ENCODE assay signal across 19 cellular contexts in genomic region chr22:37201066-37201820, GRCh38. TPM values are rescaled to one million over a fixed set of nuclear protein-coding genes. Genes with fewer than 3 reads are reported as not detected.
DNase-seq lines count a peak whose midpoint lies in the region; ATAC-seq and TF ChIP-seq lines count a peak whose summit lies in the region.
"Had no signal": no experiment of that assay in that cellular context is flagged by ENCODE, and none has a peak within 500 bp of the region (broad histone marks: within the 10 kb centered on the region; RNA-seq: fewer than 3 reads in every experiment).

No MANE protein-coding gene starts in this region.

- no peaks in the 10 kb centered on the region for H3K36me3 Mint-ChIP-seq in CD8-positive, alpha-beta T cell
- peaks cover 3% of the 10 kb centered on the region for H3K36me3 Mint-ChIP-seq in activated naive CD8-positive, alpha-beta T cell treated with anti-CD3 and anti-CD28 coated beads for 36 hours
- peaks cover 0 to 3% (median 0%) of the 10 kb centered on the region in 5 donors for H3K36me3 Mint-ChIP-seq in naive thymus-derived CD4-positive, alpha-beta T cell

- H3K9me3 ChIP-seq in BLaER1 = no peaks in the 10 kb centered on the region
- no peaks in the 10 kb centered on the region for H3K9me3 ChIP-seq in CD8-positive, alpha-beta T cell (ENCODE audit: low read length)
- H3K9me3 ChIP-seq in naive thymus-derived CD4-positive, alpha-beta T cell (ENCODE audit: control insufficient read depth in 2 of 3, low read length in 3 of 3) = no peaks in the 10 kb centered on the region
- H3K9me3 ChIP-seq: thoracic aorta had no signal

- H3K4me3 Mint-ChIP-seq in CD8-positive, alpha-beta T cell = no peak overlapping the region
- no peak overlapping the region for H3K4me3 Mint-ChIP-seq in activated naive CD8-positive, alpha-beta T cell treated with anti-CD3 and anti-CD28 coated beads for 36 hours
- peak overlapping the region in 2 of 10 donors; percentile 38 to 58 for H3K4me3 Mint-ChIP-seq in naive thymus-derived CD4-positive, alpha-beta T cell

- H3K36me3 ChIP-seq in BLaER1 = no peaks in the 10 kb centered on the region
- no peaks in the 10 kb centered on the region for H3K36me3 ChIP-seq in CD8-positive, alpha-beta T cell (ENCODE audit: insufficient read depth, low read length)
- H3K36me3 ChIP-seq in naive thymus-derived CD4-positive, alpha-beta T cell (ENCODE audit: control insufficient read depth in 2 of 3, insufficient read depth in 3 of 3, low read length in 3 of 3) = peaks cover 0 to 2% (median 0%) of the 10 kb centered on the region in 3 experiments
- H3K36me3 ChIP-seq: thoracic aorta had no signal

- peak overlapping the region; percentile 3; the same call in 1 of the 2 replicates for H3K27ac ChIP-seq in BLaER1
- H3K27ac ChIP-seq in CD8-positive, alpha-beta T cell (ENCODE audit: low read depth, low read length) = no peak overlapping the region
- no peak overlapping the region for H3K27ac ChIP-seq in naive thymus-derived CD4-positive, alpha-beta T cell (ENCODE audit: low read depth, low read length)
- H3K27ac ChIP-seq: thoracic aorta had no signal

- H4K20me1 ChIP-seq in BLaER1 = no peaks in the 10 kb centered on the region

- H3K27me3 ChIP-seq in BLaER1 = no peaks in the 10 kb centered on the region
- H3K27me3 ChIP-seq in CD8-positive, alpha-beta T cell (ENCODE audit: insufficient read depth, low read length) = no peaks in the 10 kb centered on the region
- H3K27me3 ChIP-seq in naive thymus-derived CD4-positive, alpha-beta T cell (ENCODE audit: control insufficient read depth in 2 of 2, insufficient read depth in 2 of 2, low read length in 2 of 2) = no peaks in the 10 kb centered on the region

- intact Hi-C loops in CD8-positive, alpha-beta T cell (cut with DNase I, micrococcal nuclease) = no loop called here
- intact Hi-C loops in naive thymus-derived CD4-positive, alpha-beta T cell (cut with micrococcal nuclease) = no loop called here

- H3K27me3 Mint-ChIP-seq in CD8-positive, alpha-beta T cell (ENCODE audit: low read depth) = no peaks in the 10 kb centered on the region
- no peaks in the 10 kb centered on the region for H3K27me3 Mint-ChIP-seq in activated naive CD8-positive, alpha-beta T cell treated with anti-CD3 and anti-CD28 coated beads for 36 hours
- H3K27me3 Mint-ChIP-seq in naive thymus-derived CD4-positive, alpha-beta T cell = no peaks in the 10 kb centered on the region

- TF ChIP-seq CTCF in CD8-positive, alpha-beta T cell (IDR thresholded peaks at IDR 0.05) = no peak

- CTCF ChIA-PET in CD8-positive, alpha-beta T cell (lab: Charles Lee) = interaction anchor here (0.6 to 6.6 kb wide), 13 partner anchors 16 to 423 kb away, joined by 3 to 89 read pairs (median 13); partner anchors contain the start of genes MPST, RAC2 and TST
- CTCF ChIA-PET in naive thymus-derived CD4-positive, alpha-beta T cell (lab: Charles Lee) = interaction anchor here (0.7 to 3.8 kb wide), 6 partner anchors 17 to 121 kb away, joined by 3 to 39 read pairs (median 5); no protein-coding TSS in a partner anchor

- peaks cover 66% of the 10 kb centered on the region for H3K4me1 Mint-ChIP-seq in CD8-positive, alpha-beta T cell (ENCODE audit: low read depth)
- peaks cover 41% of the 10 kb centered on the region for H3K4me1 Mint-ChIP-seq in activated naive CD8-positive, alpha-beta T cell treated with anti-CD3 and anti-CD28 coated beads for 36 hours
- peaks cover 18 to 63% (median 37%) of the 10 kb centered on the region in 7 donors for H3K4me1 Mint-ChIP-seq in naive thymus-derived CD4-positive, alpha-beta T cell

- H3K4me1 ChIP-seq in BLaER1 = peaks cover 55% of the 10 kb centered on the region
- H3K4me1 ChIP-seq in CD8-positive, alpha-beta T cell (ENCODE audit: insufficient read depth, low read length) = peaks cover 73% of the 10 kb centered on the region
- H3K4me1 ChIP-seq in naive thymus-derived CD4-positive, alpha-beta T cell (ENCODE audit: control insufficient read depth in 2 of 2, insufficient read depth in 2 of 2, low read length in 2 of 2) = peaks cover 20 to 29% of the 10 kb centered on the region in 2 donors

- no peaks in the 10 kb centered on the region for H3K9me3 Mint-ChIP-seq in CD8-positive, alpha-beta T cell
- H3K9me3 Mint-ChIP-seq in activated naive CD8-positive, alpha-beta T cell treated with anti-CD3 and anti-CD28 coated beads for 36 hours = no peaks in the 10 kb centered on the region
- no peaks in the 10 kb centered on the region for H3K9me3 Mint-ChIP-seq in naive thymus-derived CD4-positive, alpha-beta T cell

- H3K9ac ChIP-seq in BLaER1 = no peak overlapping the region

- H3K4me3 ChIP-seq in BLaER1 = no peak overlapping the region
- no peak overlapping the region for H3K4me3 ChIP-seq in CD8-positive, alpha-beta T cell (ENCODE audit: low read depth, low read length)
- H3K4me3 ChIP-seq in naive thymus-derived CD4-positive, alpha-beta T cell (ENCODE audit: low read length) = no peak overlapping the region
- H3K4me3 ChIP-seq: thoracic aorta had no signal

- DNase-seq in CD8-positive, alpha-beta T cell = peak in 1 of 7 experiments; percentile 5
- DNase-seq in activated naive CD8-positive, alpha-beta T cell treated with anti-CD3 and anti-CD28 coated beads for 36 hours = no peak
- DNase-seq in naive thymus-derived CD4-positive, alpha-beta T cell = no peak
- no peak for DNase-seq in cerebellum (ENCODE audit: low spot score)
- DNase-seq in activated gamma-delta T cell treated with Interleukin-2 at 50 U/mL for 16 hours = no peak
- DNase-seq: activated CD4-positive, alpha-beta T cell treated with anti-CD3 and anti-CD28 coated beads for 48 hours; DMS 273 treated with DMSO at 0.1 percent for 48 hours; GDM1; KG1; NCI-H1105; PC-3; stimulated activated CD4-positive, alpha-beta T cell treated with anti-CD3 and anti-CD28 coated beads, Interleukin-4, amount 100 ng/mL, for 24 hours; T1000 had no signal

- H3K27ac Mint-ChIP-seq in CD8-positive, alpha-beta T cell = peak overlapping the region; percentile 55
- peak overlapping the region; percentile 34 for H3K27ac Mint-ChIP-seq in activated naive CD8-positive, alpha-beta T cell treated with anti-CD3 and anti-CD28 coated beads for 36 hours
- H3K27ac Mint-ChIP-seq in naive thymus-derived CD4-positive, alpha-beta T cell = peak overlapping the region in 7 of 9 donors; percentile 28 to 76 (median 62)

- ATAC-seq in CD8-positive, alpha-beta T cell = no peak
- no peak for ATAC-seq in naive thymus-derived CD4-positive, alpha-beta T cell
- no peak for ATAC-seq in GM21528 (IDR thresholded peaks at IDR 0.05; ENCODE audit: low FRiP score, unreplicated experiment)
- ATAC-seq: PC-3 had no signal

- POLR2A ChIA-PET in CD8-positive, alpha-beta T cell (lab: Charles Lee) = interaction anchor here (1.1 to 5.1 kb wide), 6 partner anchors 9 to 43 kb away, joined by 3 to 44 read pairs (median 18); partner anchors contain the start of gene RAC2
- POLR2A ChIA-PET in naive thymus-derived CD4-positive, alpha-beta T cell (lab: Charles Lee) = interaction anchor here (0.7 to 14.7 kb wide), 6 partner anchors 8 to 426 kb away, joined by 3 to 256 read pairs (median 53); partner anchors contain the start of genes CYTH4 and RAC2

- peak overlapping the region; percentile 78 for H3K4me2 ChIP-seq in BLaER1

RNA-seq across cellular contexts. Expression of gene SSTR3, which starts 11.0 kb away (rescaled TPM):
- 1 to 10 TPM; 2.6 to 3.1 TPM for total RNA-seq in CD8-positive, alpha-beta T cell
- total RNA-seq in activated naive CD8-positive, alpha-beta T cell treated with anti-CD3 and anti-CD28 coated beads for 36 hours = 1 to 10 TPM; 7.1 to 7.4 TPM
- 10 to 100 TPM in 2 of 5 experiments, 1 to 10 TPM in 3; 3.9 to 30.4 (median 6.4) TPM for total RNA-seq in naive thymus-derived CD4-positive, alpha-beta T cell
- polyA plus RNA-seq in naive thymus-derived CD4-positive, alpha-beta T cell = 1 to 10 TPM; 5.8 to 9.5 TPM
- total RNA-seq in cerebellum = 0.27 TPM
- total RNA-seq: endothelial cell of umbilical vein, fibroblast of villous mesenchyme, osteocyte, thoracic aorta had no signal
- polyA plus RNA-seq: endothelial cell of umbilical vein had no signal

RNA-seq across cellular contexts. Expression of gene C1QTNF6, which starts 13.2 kb away (rescaled TPM):
- 10 to 100 TPM; 12.0 to 12.9 TPM for total RNA-seq in CD8-positive, alpha-beta T cell
- total RNA-seq in activated naive CD8-positive, alpha-beta T cell treated with anti-CD3 and anti-CD28 coated beads for 36 hours = 1 to 10 TPM; 2.7 to 3.2 TPM
- 10 to 100 TPM; 12.4 to 27.6 (median 20.2) TPM for total RNA-seq in naive thymus-derived CD4-positive, alpha-beta T cell
- 1 to 10 TPM; 1.1 to 2.4 TPM for polyA plus RNA-seq in naive thymus-derived CD4-positive, alpha-beta T cell
- total RNA-seq in cerebellum = 4.4 TPM

RNA-seq across cellular contexts. Expression of gene RAC2, which starts 42.8 kb away (rescaled TPM):
- total RNA-seq in CD8-positive, alpha-beta T cell = 100 to 1,000 TPM; 152 to 159 TPM
- total RNA-seq in activated naive CD8-positive, alpha-beta T cell treated with anti-CD3 and anti-CD28 coated beads for 36 hours = 100 to 1,000 TPM; 518 to 528 TPM
- total RNA-seq in naive thymus-derived CD4-positive, alpha-beta T cell = 100 to 1,000 TPM; 263 to 886 (median 301) TPM
- polyA plus RNA-seq in naive thymus-derived CD4-positive, alpha-beta T cell = 100 to 1,000 TPM; 838 to 852 TPM
- 0.64 TPM for total RNA-seq in cerebellum
- total RNA-seq: osteocyte had no signal

RNA-seq across cellular contexts. Expression of gene IL2RB, which starts 51.5 kb away (rescaled TPM):
- 100 to 1,000 TPM; 121 to 129 TPM for total RNA-seq in CD8-positive, alpha-beta T cell
- total RNA-seq in activated naive CD8-positive, alpha-beta T cell treated with anti-CD3 and anti-CD28 coated beads for 36 hours = 100 to 1,000 TPM; 148 to 149 TPM
- 100 to 1,000 TPM in 2 of 5 experiments, 10 to 100 TPM in 3; 14.3 to 209 (median 44.1) TPM for total RNA-seq in naive thymus-derived CD4-positive, alpha-beta T cell
- 10 to 100 TPM; 13.6 to 20.2 TPM for polyA plus RNA-seq in naive thymus-derived CD4-positive, alpha-beta T cell
- 0.18 TPM for total RNA-seq in cerebellum
- total RNA-seq: endothelial cell of umbilical vein, osteocyte, PC-3 had no signal

Comparison
In these comparisons a context has a peak if more than half of its experiments do, and no peak if none do; other contexts are left out.
1. RNA of gene RAC2, which starts 42.8 kb away (total RNA-seq): 518 to 528 TPM in activated naive CD8-positive, alpha-beta T cell treated with anti-CD3 and anti-CD28 coated beads for 36 hours, 263 to 886 TPM in naive thymus-derived CD4-positive, alpha-beta T cell and 152 to 159 TPM in CD8-positive, alpha-beta T cell; 0.64 TPM in cerebellum (single experiment); every median in the first group is over 10 times any median in the second.
2. Peak in every context shown above with its lines, with median percentiles within 50 percentile points of each other: H3K27ac Mint-ChIP-seq.